ENCODE assay signal across 1 cellular context in genomic region chr19:45527731-45528130, GRCh38.
TF ChIP-seq lines count a peak whose summit lies in the region.

No MANE protein-coding gene starts in this region.

TF ChIP-seq in GM12878, 131 proteins besides CTCF, POLR2A, EP300 and RAD21:
- TF ChIP-seq SREBF2 (IDR thresholded peaks at IDR 0.05; ENCODE audit: low read length) (no peak), MTA3 (IDR thresholded peaks at IDR 0.05; ENCODE audit: borderline replicate concordance, low read length) (0 out of 2 replicates have a peak, but pooled peaks have one; percentile 8)
